Comparison of ENCODE assay signal across 1 cellular context in genomic region chr20:46021361-46022359, GRCh38.
TF ChIP-seq lines count a peak whose summit lies in the region.

No MANE protein-coding gene starts in this region.

TF ChIP-seq in GM12878, 131 proteins besides CTCF, POLR2A, EP300 and RAD21 (continued from another document):
- TF ChIP-seq ZNF24 (IDR thresholded peaks at IDR 0.05): peak; percentile 95
- no peak for TF ChIP-seq IRF5 (IDR thresholded peaks at IDR 0.05; ENCODE audit: borderline replicate concordance)
- peak; percentile 31 for TF ChIP-seq SP1 (IDR thresholded peaks at IDR 0.05; ENCODE audit: low read depth, low read length)
- TF ChIP-seq CREB1 (IDR thresholded peaks at IDR 0.05; ENCODE audit: low read depth): peak; percentile 40; the same call in 1 of the 2 replicates
- TF ChIP-seq NR2F1 (conservative IDR thresholded peaks at IDR 0.05): peak; percentile 51; the same call in 1 of the 2 replicates
- TF ChIP-seq CREM (IDR thresholded peaks at IDR 0.05; ENCODE audit: low read depth): peak; percentile 24; the same call in 1 of the 2 replicates
- TF ChIP-seq MAX (IDR thresholded peaks at IDR 0.05; ENCODE audit: low read depth, low read length): no peak
